In the genomic region with DNA sequence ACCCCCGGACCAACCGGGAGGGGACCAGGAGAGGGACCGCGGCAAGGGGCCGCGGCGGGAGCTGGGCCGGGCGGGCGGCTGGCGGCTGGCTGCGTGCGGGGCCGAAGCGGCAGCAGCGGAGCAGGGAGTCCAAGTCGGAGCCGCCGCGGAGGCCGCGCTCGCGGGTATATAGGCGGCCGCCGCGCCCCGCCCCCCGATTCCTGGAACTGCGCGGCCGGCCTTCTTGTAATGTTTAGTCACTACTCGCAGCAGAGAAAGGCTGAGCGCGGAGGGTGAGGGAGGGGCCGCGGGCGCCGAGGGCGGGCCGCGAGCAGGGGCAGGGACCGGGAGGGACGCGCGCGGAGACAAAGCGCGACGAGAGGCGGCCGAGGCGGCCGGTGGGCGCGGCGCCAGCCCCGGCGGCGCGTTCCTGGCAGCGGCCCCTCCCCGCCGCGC, we compare ENCODE assay signal across 1 cellular context.
TF ChIP-seq lines count a peak whose summit lies in the region.

A gene with protein sequence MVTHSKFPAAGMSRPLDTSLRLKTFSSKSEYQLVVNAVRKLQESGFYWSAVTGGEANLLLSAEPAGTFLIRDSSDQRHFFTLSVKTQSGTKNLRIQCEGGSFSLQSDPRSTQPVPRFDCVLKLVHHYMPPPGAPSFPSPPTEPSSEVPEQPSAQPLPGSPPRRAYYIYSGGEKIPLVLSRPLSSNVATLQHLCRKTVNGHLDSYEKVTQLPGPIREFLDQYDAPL (minus strand): TSS at position 142 of the 435 bp plus-strand sequence. CDS start 982 bp downstream, outside the sequence.

TF ChIP-seq in K562, 482 proteins besides CTCF, POLR2A, EP300 and RAD21 (continued from another document):
- TF ChIP-seq, protein P1, sequence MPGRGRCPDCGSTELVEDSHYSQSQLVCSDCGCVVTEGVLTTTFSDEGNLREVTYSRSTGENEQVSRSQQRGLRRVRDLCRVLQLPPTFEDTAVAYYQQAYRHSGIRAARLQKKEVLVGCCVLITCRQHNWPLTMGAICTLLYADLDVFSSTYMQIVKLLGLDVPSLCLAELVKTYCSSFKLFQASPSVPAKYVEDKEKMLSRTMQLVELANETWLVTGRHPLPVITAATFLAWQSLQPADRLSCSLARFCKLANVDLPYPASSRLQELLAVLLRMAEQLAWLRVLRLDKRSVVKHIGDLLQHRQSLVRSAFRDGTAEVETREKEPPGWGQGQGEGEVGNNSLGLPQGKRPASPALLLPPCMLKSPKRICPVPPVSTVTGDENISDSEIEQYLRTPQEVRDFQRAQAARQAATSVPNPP (IDR thresholded peaks at IDR 0.05; ENCODE audit: borderline replicate concordance, insufficient read depth, insufficient read length): no peak
- TF ChIP-seq POLR2H (tag; IDR thresholded peaks at IDR 0.05; ENCODE audit: low read depth): peak; percentile 97
- TF ChIP-seq, protein P2, sequence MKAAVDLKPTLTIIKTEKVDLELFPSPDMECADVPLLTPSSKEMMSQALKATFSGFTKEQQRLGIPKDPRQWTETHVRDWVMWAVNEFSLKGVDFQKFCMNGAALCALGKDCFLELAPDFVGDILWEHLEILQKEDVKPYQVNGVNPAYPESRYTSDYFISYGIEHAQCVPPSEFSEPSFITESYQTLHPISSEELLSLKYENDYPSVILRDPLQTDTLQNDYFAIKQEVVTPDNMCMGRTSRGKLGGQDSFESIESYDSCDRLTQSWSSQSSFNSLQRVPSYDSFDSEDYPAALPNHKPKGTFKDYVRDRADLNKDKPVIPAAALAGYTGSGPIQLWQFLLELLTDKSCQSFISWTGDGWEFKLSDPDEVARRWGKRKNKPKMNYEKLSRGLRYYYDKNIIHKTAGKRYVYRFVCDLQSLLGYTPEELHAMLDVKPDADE (conservative IDR thresholded peaks at IDR 0.05; ENCODE audit: control insufficient read depth, low read depth, low read length): 0 out of 2 replicates have a peak, but pooled peaks have one; percentile 56
- TF ChIP-seq YY1 (IDR thresholded peaks at IDR 0.05; ENCODE audit: borderline replicate concordance in 1 of 3, control insufficient read depth in 1 of 3, extremely low read depth in 1 of 3, insufficient read depth in 3 of 3, insufficient read length in 1 of 3, insufficient replicate concordance in 2 of 3, low read depth in 1 of 3, low read length in 2 of 3): peak in 2 of 3 experiments; percentile 54 to 72
- TF ChIP-seq HLTF (IDR thresholded peaks at IDR 0.05): no peak
- peak; percentile 63; the same call in 1 of the 2 replicates for TF ChIP-seq SOX6 (IDR thresholded peaks at IDR 0.05)
- peak in 1 of 2 experiments; percentile 88; a peak in 1 of 4 replicates for TF ChIP-seq SIN3A (IDR thresholded peaks at IDR 0.05; ENCODE audit: borderline replicate concordance in 2 of 2, control insufficient read depth in 1 of 2, low read depth in 2 of 2, low read length in 2 of 2)
TF ChIP-seq in K562: peak in this region for 77.
